8 cellular contexts compared by ENCODE assay signal in the genomic region with DNA sequence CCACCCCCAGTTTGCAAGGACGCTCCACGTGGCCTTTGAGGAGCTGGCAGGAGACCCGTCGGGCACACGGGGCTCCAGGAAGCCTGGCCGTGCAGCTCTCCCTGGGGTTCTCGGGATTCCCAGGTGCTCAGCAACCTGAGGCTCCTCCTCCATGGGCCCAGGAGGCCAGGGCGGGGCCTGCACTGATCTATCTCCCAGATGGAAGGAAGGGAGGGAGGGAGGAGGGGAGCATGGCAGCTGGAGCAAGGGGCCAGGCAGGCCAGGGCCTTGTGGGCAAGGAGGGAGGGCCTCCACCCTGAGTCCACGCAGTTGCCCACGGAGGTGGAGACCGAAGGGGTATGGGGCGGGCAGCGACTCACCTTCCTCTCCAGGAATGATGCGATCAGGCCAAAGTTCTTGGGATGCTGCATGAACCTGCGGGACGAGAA.
DNase-seq lines count a peak whose midpoint lies in the region; ATAC-seq, FAIRE-seq and TF ChIP-seq lines count a peak whose summit lies in the region.

No MANE protein-coding gene starts in this region.

- CTCF ChIA-PET in endothelial cell of umbilical vein (lab: Charles Lee): interaction anchor here (0.9 to 1.2 kb wide), 2 partner anchors 33 to 42 kb away, joined by 3 to 9 read pairs; no protein-coding TSS in a partner anchor

- H3K9ac ChIP-seq in BLaER1 treated with 17β-estradiol and CSF1 and Interleukin-3, amounts not matched to agents 10 nM and 100 nM: peak overlapping the region in 7 of 11 experiments; percentile 3 to 62 (median 30); a peak in 5 of 22 replicates
- peak overlapping the region; percentile 25 for H3K9ac ChIP-seq in endothelial cell of umbilical vein (replicated peaks; ENCODE audit: extremely low read depth, insufficient read depth, low read length)

- no peaks in the 10 kb centered on the region for H3K27me3 Mint-ChIP-seq in osteocyte (ENCODE audit: unreplicated experiment)
- no peaks in the 10 kb centered on the region for H3K27me3 Mint-ChIP-seq in effector memory CD8-positive, alpha-beta T cell

- no peak overlapping the region for H2AFZ ChIP-seq in endothelial cell of umbilical vein (ENCODE audit: low read depth, low read length)

- intact Hi-C loops in endothelial cell of umbilical vein (cut with micrococcal nuclease): loop anchor here (2.0 kb wide), 2 partner anchors 31 to 45 kb away; no protein-coding TSS in a partner anchor

- TF ChIP-seq CTCF in endothelial cell of umbilical vein (IDR thresholded peaks at IDR 0.05; ENCODE audit: extremely low read depth in 1 of 2, insufficient read depth in 1 of 2, low read depth in 1 of 2, low read length in 2 of 2) (no peak), osteocyte (IDR thresholded peaks at IDR 0.05) (no peak)

- H3K27ac Mint-ChIP-seq in osteocyte (ENCODE audit: unreplicated experiment): peak overlapping the region; percentile 73
- H3K27ac Mint-ChIP-seq in effector memory CD8-positive, alpha-beta T cell: no peak overlapping the region

- ATAC-seq in HG02763 (IDR thresholded peaks at IDR 0.05; ENCODE audit: unreplicated experiment): no peak
- no peak for ATAC-seq in effector memory CD8-positive, alpha-beta T cell (replicated peaks)
- no peak for ATAC-seq in GM21515 (IDR thresholded peaks at IDR 0.05; ENCODE audit: unreplicated experiment)

- H3K9me3 ChIP-seq in BLaER1 treated with 17β-estradiol and CSF1 and Interleukin-3, amounts not matched to agents 10 nM and 100 nM (replicated peaks in 1 of 11): peaks cover 0 to 9% (median 0%) of the 10 kb centered on the region in 11 experiments; a peak in 3 of 22 replicates
- no peaks in the 10 kb centered on the region for H3K9me3 ChIP-seq in endothelial cell of umbilical vein (replicated peaks; ENCODE audit: control insufficient read depth, insufficient read depth, low read length)

- POLR2A ChIA-PET in endothelial cell of umbilical vein (lab: Charles Lee): interaction anchor here (0.9 kb wide), 1 partner anchor 34 kb away, joined by 8 read pairs; no protein-coding TSS in a partner anchor

- H3K4me1 ChIP-seq in BLaER1 treated with 17β-estradiol and CSF1 and Interleukin-3, amounts not matched to agents 10 nM and 100 nM: peaks cover 7 to 67% (median 58%) of the 10 kb centered on the region in 10 experiments
- H3K4me1 ChIP-seq in endothelial cell of umbilical vein (ENCODE audit: control insufficient read depth, extremely low read depth, insufficient read depth, low read length): peaks cover 23% of the 10 kb centered on the region

- peak; percentile 91 for DNase-seq in NCI-H2171 treated with DMSO at 0.1 percent for 48 hours (lab: John Stamatoyannopoulos, UW)
- DNase-seq in endothelial cell of umbilical vein (ENCODE audit: low read depth, low spot score): no peak
- no peak for DNase-seq in osteocyte (ENCODE audit: extremely low spot score, unreplicated experiment)
- no peak for DNase-seq in activated CD4-positive, alpha-beta T cell treated with anti-CD3 and anti-CD28 coated beads for 1 hour
- no peak for DNase-seq in effector memory CD8-positive, alpha-beta T cell

- peak overlapping the region in 10 of 11 experiments; percentile 5 to 85 (median 60); a peak in 17 of 22 replicates for H3K4me2 ChIP-seq in BLaER1 treated with 17β-estradiol and CSF1 and Interleukin-3, amounts not matched to agents 10 nM and 100 nM
- peak overlapping the region; percentile 9 for H3K4me2 ChIP-seq in endothelial cell of umbilical vein (ENCODE audit: insufficient read depth, low read length)

- no peak overlapping the region for H3K4me3 Mint-ChIP-seq in osteocyte (ENCODE audit: unreplicated experiment)
- H3K4me3 Mint-ChIP-seq in effector memory CD8-positive, alpha-beta T cell: no peak overlapping the region

- BruUV-seq in endothelial cell of umbilical vein (replicated peaks; lab: Mats Ljungman, UMichigan): TSS peak; percentile 19

- H4K20me1 ChIP-seq in BLaER1 treated with 17β-estradiol and CSF1 and Interleukin-3, amounts not matched to agents 10 nM and 100 nM: peaks cover 3 to 100% (median 64%) of the 10 kb centered on the region in 11 experiments; a peak in 19 of 22 replicates
- no peaks in the 10 kb centered on the region for H4K20me1 ChIP-seq in endothelial cell of umbilical vein (replicated peaks; ENCODE audit: control insufficient read depth, extremely low read depth, insufficient read depth, low read length)

- FAIRE-seq in endothelial cell of umbilical vein (lab: Jason Lieb, UNC): no peak

- no peaks in the 10 kb centered on the region for H3K9me3 Mint-ChIP-seq in osteocyte (ENCODE audit: unreplicated experiment)
- no peaks in the 10 kb centered on the region for H3K9me3 Mint-ChIP-seq in effector memory CD8-positive, alpha-beta T cell

- H3K4me1 Mint-ChIP-seq in osteocyte (ENCODE audit: unreplicated experiment): peaks cover 52% of the 10 kb centered on the region
- H3K4me1 Mint-ChIP-seq in effector memory CD8-positive, alpha-beta T cell (ENCODE audit: low read depth in 2 of 2): peaks cover 3 to 15% of the 10 kb centered on the region in 2 donors

- H3K36me3 ChIP-seq in BLaER1 treated with 17β-estradiol and CSF1 and Interleukin-3, amounts not matched to agents 10 nM and 100 nM: peaks cover 52 to 100% (median 89%) of the 10 kb centered on the region in 11 experiments
- H3K36me3 ChIP-seq in endothelial cell of umbilical vein (ENCODE audit: control insufficient read depth in 2 of 2, extremely low read depth in 1 of 2, insufficient read depth in 2 of 2, low read length in 2 of 2): peaks cover 2 to 19% of the 10 kb centered on the region in 2 experiments

- H3K27ac ChIP-seq in BLaER1 treated with 17β-estradiol and CSF1 and Interleukin-3, amounts not matched to agents 10 nM and 100 nM: peak overlapping the region in 4 of 11 experiments; percentile 2 to 49 (median 24); a peak in 1 of 22 replicates
- H3K27ac ChIP-seq in endothelial cell of umbilical vein (ENCODE audit: insufficient read depth, low read depth, low read length): peak overlapping the region; percentile 98

- H3K27me3 ChIP-seq in BLaER1 treated with 17β-estradiol and CSF1 and Interleukin-3, amounts not matched to agents 10 nM and 100 nM: no peaks in the 10 kb centered on the region
- no peaks in the 10 kb centered on the region for H3K27me3 ChIP-seq in endothelial cell of umbilical vein (ENCODE audit: control insufficient read depth in 2 of 2, insufficient read depth in 2 of 2, low read length in 2 of 2)

- H3K79me2 ChIP-seq in endothelial cell of umbilical vein (ENCODE audit: control insufficient read depth, insufficient read depth, low read length): no peaks in the 10 kb centered on the region

- peaks cover 41% of the 10 kb centered on the region for H3K36me3 Mint-ChIP-seq in osteocyte (ENCODE audit: unreplicated experiment)
- H3K36me3 Mint-ChIP-seq in effector memory CD8-positive, alpha-beta T cell (ENCODE audit: insufficient read depth): peaks cover 55% of the 10 kb centered on the region

- dilution Hi-C loops in endothelial cell of umbilical vein (cut with MboI; ENCODE audit: extremely low pct_ligation_motif_present, low sequenced_read_pairs): no loop called here

- no peaks in the 10 kb centered on the region for H3K9me1 ChIP-seq in endothelial cell of umbilical vein (replicated peaks; ENCODE audit: control insufficient read depth, extremely low read depth, insufficient read depth, low read length)

- TF ChIP-seq POLR2A in endothelial cell of umbilical vein (IDR thresholded peaks at IDR 0.05; ENCODE audit: low read depth, low read length): no peak

- no peak overlapping the region for H3K4me3 ChIP-seq in BLaER1 treated with 17β-estradiol and CSF1 and Interleukin-3, amounts not matched to agents 10 nM and 100 nM
- H3K4me3 ChIP-seq in endothelial cell of umbilical vein (replicated peaks in 1 of 3; ENCODE audit: insufficient read depth in 1 of 3, low read depth in 1 of 3, low read length in 3 of 3): no peak overlapping the region

TF ChIP-seq in endothelial cell of umbilical vein, 7 proteins besides CTCF, POLR2A, EP300 and RAD21:
- TF ChIP-seq POLR2AphosphoS5 (IDR thresholded peaks at IDR 0.05; ENCODE audit: insufficient read depth, low read depth, low read length) (no peak), JUN (IDR thresholded peaks at IDR 0.05; ENCODE audit: borderline replicate concordance, insufficient read depth, insufficient read length, low read depth) (no peak), EZH2 (IDR thresholded peaks at IDR 0.05; ENCODE audit: borderline replicate concordance, low read depth, low read length, severe bottlenecking) (no peak), MAX (IDR thresholded peaks at IDR 0.05; ENCODE audit: insufficient read depth, insufficient read length) (no peak), GATA2 (IDR thresholded peaks at IDR 0.05; ENCODE audit: insufficient read depth, insufficient read length, low read depth, low read length) (no peak), MYC (IDR thresholded peaks at IDR 0.05; ENCODE audit: low read depth, low read length) (no peak), FOS (IDR thresholded peaks at IDR 0.05; ENCODE audit: borderline replicate concordance, insufficient read depth, low read length) (no peak)
